ENCODE assay signal across 1 cellular context in genomic region chr3:8554725-8555621, GRCh38.
TF ChIP-seq lines count a peak whose summit lies in the region.

No MANE protein-coding gene starts in this region.

TF ChIP-seq in GM23338, 12 proteins besides CTCF, POLR2A, EP300 and RAD21 (continued from another document):
- TF ChIP-seq ZNF462 (CRISPR knock-in tag; IDR thresholded peaks at IDR 0.05), result no peak
